8 cellular contexts compared by ENCODE assay signal in the genomic region with DNA sequence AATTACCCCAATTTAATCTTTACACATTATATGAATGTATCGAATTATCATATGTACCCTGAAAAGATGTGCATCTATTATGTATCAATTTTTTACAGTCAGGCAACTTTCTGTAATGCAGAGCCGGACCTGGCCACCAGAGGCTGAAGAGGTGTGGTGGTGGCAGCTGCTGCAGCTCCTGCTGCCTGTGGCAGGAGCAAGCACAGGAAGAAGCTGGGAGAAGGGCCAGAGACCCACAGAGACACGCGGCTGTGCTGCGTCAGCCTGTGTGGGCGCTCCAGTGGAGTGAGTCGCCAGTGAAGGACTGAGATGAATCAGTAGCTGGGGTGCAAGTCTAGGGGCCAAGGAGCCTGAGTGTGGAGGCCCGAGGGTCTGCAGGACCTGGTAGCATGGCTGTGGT.
DNase-seq lines count a peak whose midpoint lies in the region; ATAC-seq and TF ChIP-seq lines count a peak whose summit lies in the region.

No MANE protein-coding gene starts in this region.

- TF ChIP-seq CTCF in AG09309 (IDR thresholded peaks at IDR 0.05; ENCODE audit: control insufficient read depth, insufficient read depth, low read depth, low read length, missing control alignments) (no peak), kidney epithelial cell (IDR thresholded peaks at IDR 0.05; ENCODE audit: insufficient read depth, low read length, poor library complexity, severe bottlenecking) (peak; percentile 59)

- no peaks in the 10 kb centered on the region for H3K27me3 ChIP-seq in kidney epithelial cell (ENCODE audit: control insufficient read depth, insufficient read depth, low read length)

- ATAC-seq in GM19351 (IDR thresholded peaks at IDR 0.05; ENCODE audit: unreplicated experiment): peak; percentile 59
- ATAC-seq in GM18517 (IDR thresholded peaks at IDR 0.05; ENCODE audit: unreplicated experiment): no peak
- ATAC-seq in GM21447 (IDR thresholded peaks at IDR 0.05; ENCODE audit: unreplicated experiment): no peak

- no peaks in the 10 kb centered on the region for H3K36me3 ChIP-seq in kidney epithelial cell (ENCODE audit: control insufficient read depth, insufficient read depth, low read length)

- H3K4me3 ChIP-seq in AG09309 (ENCODE audit: control insufficient read depth, low read depth, low read length): no peak overlapping the region
- no peak overlapping the region for H3K4me3 ChIP-seq in kidney epithelial cell (ENCODE audit: low read depth, low read length)

- in situ Hi-C loops in SK-MEL-5 (cut with HindIII; ENCODE audit: low pct_unique_long_range_greater_than_20kb, low sequenced_read_pairs): no loop called here

- DNase-seq in AG09309 (ENCODE audit: low read depth): peak; percentile 3
- peak; percentile 7 for DNase-seq in SK-MEL-5 (ENCODE audit: low read depth, low spot score)
- no peak for DNase-seq in kidney epithelial cell (ENCODE audit: low read depth)
- DNase-seq in NCI-H446 (lab: John Stamatoyannopoulos, UW): no peak
- no peak for DNase-seq in effector CD4-positive, alpha-beta T cell

Comparison
In these comparisons a context has a peak if more than half of its experiments do, and no peak if none do; other contexts are left out.
1. DNase-seq: peak in AG09309 (single experiment) and SK-MEL-5 (single experiment); none in kidney epithelial cell (single experiment), NCI-H446 (0 of 2) and effector CD4-positive, alpha-beta T cell (single experiment).